ENCODE assay signal across 22 cellular contexts in the genomic region with DNA sequence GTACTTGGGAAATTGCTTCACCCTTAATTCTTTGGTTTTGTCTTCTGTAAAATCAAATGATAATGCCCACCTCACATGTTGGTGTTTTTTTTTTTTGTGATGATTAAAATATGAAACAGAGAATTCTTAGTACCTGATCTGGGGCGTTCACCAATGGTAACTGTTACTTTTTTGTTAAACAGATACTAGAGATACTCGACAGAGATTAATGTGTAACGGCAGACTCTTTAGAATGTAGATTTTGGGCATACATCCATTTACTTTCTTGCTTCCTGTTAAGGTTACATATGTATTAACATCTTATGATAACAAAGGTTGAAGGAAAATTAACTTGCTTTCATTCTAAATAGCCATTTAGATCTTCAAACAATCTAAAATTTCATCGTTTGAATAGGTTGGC.
"Had no signal": no experiment of that assay in that cellular context is flagged by ENCODE, and none has a peak within 500 bp of the region (broad histone marks: within the 10 kb centered on the region; RNA-seq: fewer than 3 reads in every experiment).

No MANE protein-coding gene starts in this region.

- FAIRE-seq: keratinocyte had no signal

- H3K36me3 ChIP-seq: esophagus muscularis mucosa, gastrocnemius medialis, left ventricle myocardium inferior, lower lobe of right lung, right lobe of liver, tibial nerve, upper lobe of right lung, vagina had no signal

- H3K27me3 ChIP-seq: esophagus muscularis mucosa, gastrocnemius medialis, right lobe of liver, testis, tibial nerve, upper lobe of right lung, vagina had no signal

- ATAC-seq: effector memory CD8-positive, alpha-beta T cell; gastrocnemius medialis; left cardiac atrium; lower lobe of right lung; psoas muscle; right lobe of liver; stimulated activated naive B cell treated with anti-CD40 and anti-IgM and Interleukin-4, amounts not matched to agents 10 μg/mL and 1 μg/mL and 100 μg/mL, for 72 hours; stimulated activated naive CD8-positive, alpha-beta T cell treated with anti-CD3 and anti-CD28 coated beads, Interleukin-15, amount 100 ng/mL, for 72 hours; upper lobe of right lung had no signal

- H3K4me3 ChIP-seq: esophagus muscularis mucosa, gastrocnemius medialis, left ventricle myocardium inferior, lower lobe of right lung, psoas muscle, right lobe of liver, testis, tibial nerve, upper lobe of right lung, vagina had no signal

- H3K4me1 ChIP-seq: psoas muscle, testis, upper lobe of right lung had no signal

- H3K9me3 ChIP-seq: esophagus muscularis mucosa, gastrocnemius medialis, left ventricle myocardium inferior, lower lobe of right lung, psoas muscle, right lobe of liver, testis, tibial nerve, upper lobe of right lung, vagina had no signal

- H3K27ac ChIP-seq: epithelial cell of prostate, esophagus muscularis mucosa, gastrocnemius medialis, left ventricle myocardium inferior, lower lobe of right lung, psoas muscle, right lobe of liver, testis, tibial nerve, upper lobe of right lung, vagina had no signal

- DNase-seq: effector memory CD8-positive, alpha-beta T cell; gastrocnemius medialis; glutamatergic neuron; immature natural killer cell; left cardiac atrium; left ventricle myocardium inferior; lower lobe of right lung; naive B cell; nephron progenitor cell; psoas muscle; retina; right lobe of liver; stimulated activated CD4-positive, alpha-beta T cell treated with anti-CD3 and anti-CD28 coated beads, Interleukin-4, amount 100 ng/mL, for 24 hours; stimulated activated naive B cell treated with anti-CD40 and anti-IgM and Interleukin-4, amounts not matched to agents 10 μg/mL and 1 μg/mL and 100 μg/mL, for 72 hours; stimulated activated naive CD8-positive, alpha-beta T cell treated with anti-CD3 and anti-CD28 coated beads, Interleukin-15, amount 100 ng/mL, for 72 hours; testis; upper lobe of right lung had no signal
